Comparison of ENCODE assay signal across 1 cellular context in the genomic region with DNA sequence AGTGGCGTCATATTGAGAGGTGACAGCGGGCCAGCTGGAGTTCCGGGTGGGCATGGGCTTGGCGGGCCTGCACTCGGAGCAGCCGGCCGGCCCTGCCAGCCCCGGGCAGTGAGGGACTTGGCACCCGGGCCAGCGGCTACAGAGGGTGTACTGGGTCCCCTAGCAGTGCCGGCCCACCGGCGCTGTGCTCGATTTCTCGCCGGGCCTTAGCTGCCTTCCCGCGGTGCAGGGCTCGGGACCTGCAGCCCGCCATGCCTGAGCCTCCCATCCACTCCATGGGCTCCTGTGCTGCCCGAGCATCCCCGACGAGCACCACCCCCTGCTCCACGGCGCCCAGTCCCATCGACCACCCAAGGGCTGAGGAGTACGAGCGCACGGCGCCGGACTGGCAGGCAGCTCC.
TF ChIP-seq lines count a peak whose summit lies in the region.

No MANE protein-coding gene starts in this region.

TF ChIP-seq in HepG2, 621 proteins besides CTCF, POLR2A, EP300 and RAD21:
- TF ChIP-seq ARHGAP35 (CRISPR knock-in tag; IDR thresholded peaks at IDR 0.05; ENCODE audit: borderline replicate concordance) (0 out of 2 replicates have a peak, but pooled peaks have one; percentile 38), POGZ (CRISPR knock-in tag; IDR thresholded peaks at IDR 0.05) (peak; percentile 26; the same call in 1 of the 2 replicates), GABPB1 (CRISPR knock-in tag; IDR thresholded peaks at IDR 0.05) (peak; percentile 29; the same call in 1 of the 2 replicates), ZBTB38 (CRISPR knock-in tag; IDR thresholded peaks at IDR 0.05) (peak; percentile 59; the same call in 1 of the 2 replicates), NFE2L1 (CRISPR knock-in tag; IDR thresholded peaks at IDR 0.05; ENCODE audit: borderline replicate concordance) (0 out of 2 replicates have a peak, but pooled peaks have one; percentile 34)
- TF ChIP-seq, protein P1, sequence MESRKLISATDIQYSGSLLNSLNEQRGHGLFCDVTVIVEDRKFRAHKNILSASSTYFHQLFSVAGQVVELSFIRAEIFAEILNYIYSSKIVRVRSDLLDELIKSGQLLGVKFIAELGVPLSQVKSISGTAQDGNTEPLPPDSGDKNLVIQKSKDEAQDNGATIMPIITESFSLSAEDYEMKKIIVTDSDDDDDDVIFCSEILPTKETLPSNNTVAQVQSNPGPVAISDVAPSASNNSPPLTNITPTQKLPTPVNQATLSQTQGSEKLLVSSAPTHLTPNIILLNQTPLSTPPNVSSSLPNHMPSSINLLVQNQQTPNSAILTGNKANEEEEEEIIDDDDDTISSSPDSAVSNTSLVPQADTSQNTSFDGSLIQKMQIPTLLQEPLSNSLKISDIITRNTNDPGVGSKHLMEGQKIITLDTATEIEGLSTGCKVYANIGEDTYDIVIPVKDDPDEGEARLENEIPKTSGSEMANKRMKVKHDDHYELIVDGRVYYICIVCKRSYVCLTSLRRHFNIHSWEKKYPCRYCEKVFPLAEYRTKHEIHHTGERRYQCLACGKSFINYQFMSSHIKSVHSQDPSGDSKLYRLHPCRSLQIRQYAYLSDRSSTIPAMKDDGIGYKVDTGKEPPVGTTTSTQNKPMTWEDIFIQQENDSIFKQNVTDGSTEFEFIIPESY (CRISPR knock-in tag; IDR thresholded peaks at IDR 0.05), result peak; percentile 12; the same call in 1 of the 2 replicates
- TF ChIP-seq, protein P2, sequence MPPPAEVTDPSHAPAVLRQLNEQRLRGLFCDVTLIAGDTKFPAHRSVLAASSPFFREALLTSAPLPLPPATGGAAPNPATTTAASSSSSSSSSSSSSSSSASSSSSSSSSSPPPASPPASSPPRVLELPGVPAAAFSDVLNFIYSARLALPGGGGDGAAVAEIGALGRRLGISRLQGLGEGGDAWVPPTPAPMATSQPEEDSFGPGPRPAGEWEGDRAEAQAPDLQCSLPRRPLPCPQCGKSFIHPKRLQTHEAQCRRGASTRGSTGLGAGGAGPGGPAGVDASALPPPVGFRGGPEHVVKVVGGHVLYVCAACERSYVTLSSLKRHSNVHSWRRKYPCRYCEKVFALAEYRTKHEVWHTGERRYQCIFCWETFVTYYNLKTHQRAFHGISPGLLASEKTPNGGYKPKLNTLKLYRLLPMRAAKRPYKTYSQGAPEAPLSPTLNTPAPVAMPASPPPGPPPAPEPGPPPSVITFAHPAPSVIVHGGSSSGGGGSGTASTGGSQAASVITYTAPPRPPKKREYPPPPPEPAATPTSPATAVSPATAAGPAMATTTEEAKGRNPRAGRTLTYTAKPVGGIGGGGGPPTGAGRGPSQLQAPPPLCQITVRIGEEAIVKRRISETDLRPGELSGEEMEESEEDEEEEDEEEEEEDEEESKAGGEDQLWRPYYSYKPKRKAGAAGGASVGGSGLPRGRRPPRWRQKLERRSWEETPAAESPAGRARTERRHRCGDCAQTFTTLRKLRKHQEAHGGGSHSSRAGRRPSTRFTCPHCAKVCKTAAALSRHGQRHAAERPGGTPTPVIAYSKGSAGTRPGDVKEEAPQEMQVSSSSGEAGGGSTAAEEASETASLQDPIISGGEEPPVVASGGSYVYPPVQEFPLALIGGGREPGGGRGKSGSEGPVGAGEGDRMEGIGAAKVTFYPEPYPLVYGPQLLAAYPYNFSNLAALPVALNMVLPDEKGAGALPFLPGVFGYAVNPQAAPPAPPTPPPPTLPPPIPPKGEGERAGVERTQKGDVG (CRISPR knock-in tag; IDR thresholded peaks at IDR 0.05; ENCODE audit: borderline replicate concordance), result peak; percentile 67; the same call in 1 of the 2 replicates
